8 cellular contexts compared by ENCODE assay signal in genomic region chr1:2237773-2238172, GRCh38. TPM values are rescaled to one million over a fixed set of nuclear protein-coding genes. Genes with fewer than 3 reads are reported as not detected.
DNase-seq lines count a peak whose midpoint lies in the region; ATAC-seq and TF ChIP-seq lines count a peak whose summit lies in the region.

No MANE protein-coding gene starts in this region.

- ATAC-seq in WTC11 = peak; percentile 42

- H3K36me3 Mint-ChIP-seq in WTC11 (peaks cover 13% of the 10 kb centered on the region), type B pancreatic cell (peaks cover 8% of the 10 kb centered on the region)

- TF ChIP-seq CTCF in GM06990 (IDR thresholded peaks at IDR 0.05; ENCODE audit: insufficient read depth, low read length, poor library complexity, severe bottlenecking) (peak; percentile 3), WTC11 (IDR thresholded peaks at IDR 0.05) (no peak), fibroblast of villous mesenchyme (IDR thresholded peaks at IDR 0.05; ENCODE audit: insufficient read depth, low read depth, low read length) (peak; percentile 41), type B pancreatic cell (conservative IDR thresholded peaks at IDR 0.05) (no peak)

- DNase-seq in GM06990 (ENCODE audit: extremely low read depth, insufficient read length) (no peak), WTC11 (ENCODE audit: low spot score) (no peak), fibroblast of villous mesenchyme (ENCODE audit: low read depth) (peak; percentile 49), retina (peak; percentile 36), mucosa of gallbladder (ENCODE audit: low spot score) (no peak), AML-193 (lab: John Stamatoyannopoulos, UW) (no peak), type B pancreatic cell (ENCODE audit: extremely low spot score, unreplicated experiment) (no peak)
- DNase-seq in activated CD4-positive, CD25-positive, alpha-beta regulatory T cell (lab: John Stamatoyannopoulos, UW) = no peak

- H3K4me3 ChIP-seq in GM06990 (replicated peaks; ENCODE audit: low read depth, low read length) = no peak overlapping the region
- no peak overlapping the region for H3K4me3 ChIP-seq in fibroblast of villous mesenchyme (ENCODE audit: low read depth, low read length)

- H3K27me3 ChIP-seq in GM06990 (replicated peaks; ENCODE audit: control insufficient read depth, insufficient read depth, low read length) = no peaks in the 10 kb centered on the region

- H3K4me3 Mint-ChIP-seq in WTC11 (no peak overlapping the region), type B pancreatic cell (no peak overlapping the region)

- H3K9me3 Mint-ChIP-seq in WTC11 (no peaks in the 10 kb centered on the region), type B pancreatic cell (no peaks in the 10 kb centered on the region)

- POLR2A ChIA-PET in WTC11 (lab: Charles Lee) = interaction anchor here (1.2 to 1.4 kb wide), 2 partner anchors 10 to 12 kb away, joined by 3 read pairs; no protein-coding TSS in a partner anchor

- peak overlapping the region; percentile 74 for H3K27ac Mint-ChIP-seq in WTC11
- H3K27ac Mint-ChIP-seq in type B pancreatic cell = no peak overlapping the region

- H3K27me3 Mint-ChIP-seq in WTC11 (ENCODE audit: low read depth) = no peaks in the 10 kb centered on the region
- no peaks in the 10 kb centered on the region for H3K27me3 Mint-ChIP-seq in type B pancreatic cell

- H3K36me3 ChIP-seq in GM06990 (ENCODE audit: control insufficient read depth, insufficient read depth, low read length) = peaks cover 6% of the 10 kb centered on the region

- CTCF ChIA-PET in WTC11 (lab: Charles Lee) = interaction anchor here (0.6 to 2.1 kb wide), 15 partner anchors 10 to 144 kb away, joined by 3 to 8 read pairs (median 4); partner anchors contain the start of gene FAAP20

- peaks cover 56% of the 10 kb centered on the region for H3K4me1 Mint-ChIP-seq in WTC11
- peaks cover 55% of the 10 kb centered on the region for H3K4me1 Mint-ChIP-seq in type B pancreatic cell (ENCODE audit: unreplicated experiment)

TF ChIP-seq in WTC11, 78 proteins besides CTCF, POLR2A, EP300 and RAD21:
- TF ChIP-seq OVOL2 (CRISPR knock-in tag; IDR thresholded peaks at IDR 0.05; ENCODE audit: borderline replicate concordance) (no peak), ZSCAN18 (CRISPR knock-in tag; IDR thresholded peaks at IDR 0.05) (no peak), ETV6 (CRISPR knock-in tag; IDR thresholded peaks at IDR 0.05) (no peak), ZBTB21 (CRISPR knock-in tag; IDR thresholded peaks at IDR 0.05; ENCODE audit: borderline replicate concordance) (no peak), PRDM15 (CRISPR knock-in tag; IDR thresholded peaks at IDR 0.05) (no peak), HMGXB4 (CRISPR knock-in tag; IDR thresholded peaks at IDR 0.05) (no peak), NR2C2 (CRISPR knock-in tag; IDR thresholded peaks at IDR 0.05) (no peak), SOX15 (CRISPR knock-in tag; IDR thresholded peaks at IDR 0.05) (no peak), STAT6 (CRISPR knock-in tag; conservative IDR thresholded peaks at IDR 0.05; ENCODE audit: low read depth) (no peak)

RNA-seq across cellular contexts. Expression of gene SKI, which starts 9.7 kb away (rescaled TPM):
- total RNA-seq in WTC11 (2021) (75.5 to 88.6 TPM (median 75.6 TPM) in 3 replicates), fibroblast of villous mesenchyme (26.8 and 32.9 TPM in 2 replicates), mucosa of gallbladder (78.9 TPM), type B pancreatic cell (ENCODE audit: low replicate concordance) (52.7 and 55.7 TPM in 2 replicates)

RNA-seq across cellular contexts. Expression of gene FAAP20, which starts 43.2 kb away (rescaled TPM):
- total RNA-seq in WTC11 (2021) (133 to 151 TPM (median 150 TPM) in 3 replicates), fibroblast of villous mesenchyme (20.7 and 30.3 TPM in 2 replicates), mucosa of gallbladder (74.2 TPM), type B pancreatic cell (ENCODE audit: low replicate concordance) (45.8 and 73.8 TPM in 2 replicates)

Comparison
In these comparisons a context has a peak if more than half of its experiments do, and no peak if none do; other contexts are left out.
1. DNase-seq: peak in fibroblast of villous mesenchyme (single experiment) and retina (single experiment); none in GM06990 (single experiment), WTC11 (single experiment), mucosa of gallbladder (single experiment), activated CD4-positive, CD25-positive, alpha-beta regulatory T cell (0 of 4), AML-193 (0 of 2) and type B pancreatic cell (single experiment).
2. CTCF ChIP-seq: peak in GM06990 (single experiment) and fibroblast of villous mesenchyme (single experiment); none in WTC11 (single experiment) and type B pancreatic cell (single experiment).